29 cellular contexts compared by ENCODE assay signal in the genomic region with DNA sequence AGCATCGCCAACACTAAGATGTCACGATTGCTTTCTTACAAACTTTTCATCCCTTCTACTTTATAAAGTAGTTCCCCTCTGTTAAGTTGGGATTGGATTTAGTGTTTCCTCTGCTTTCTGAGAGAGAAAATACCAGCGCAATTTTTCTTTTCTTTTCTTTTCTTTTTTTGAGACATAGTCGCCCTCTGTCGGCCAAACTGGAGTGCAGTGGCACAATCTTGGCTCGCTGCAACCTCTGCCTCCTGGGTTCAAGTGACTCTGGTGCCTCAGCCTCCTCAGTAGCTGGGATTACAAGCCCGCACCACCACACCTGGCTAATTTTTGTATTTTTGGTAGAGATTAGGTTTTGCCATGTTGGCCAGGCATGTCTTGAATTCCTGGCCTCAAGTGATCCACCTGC. TPM values are rescaled to one million over a fixed set of nuclear protein-coding genes. Genes with fewer than 3 reads are reported as not detected.
DNase-seq lines count a peak whose midpoint lies in the region; ATAC-seq and TF ChIP-seq lines count a peak whose summit lies in the region.
"Had no signal": no experiment of that assay in that cellular context is flagged by ENCODE, and none has a peak within 500 bp of the region (broad histone marks: within the 10 kb centered on the region; RNA-seq: fewer than 3 reads in every experiment).

No MANE protein-coding gene starts in this region.

- H3K79me2 ChIP-seq in mesendoderm (ENCODE audit: control insufficient read depth, insufficient read depth, low read length), result peaks cover 43% of the 10 kb centered on the region

- in situ Hi-C loops in KBM-7 (cut with MboI; ENCODE audit: low pct_unique_long_range_greater_than_20kb, low sequenced_read_pairs), result loop anchor here (25.0 kb wide), 1 partner anchor 791 kb away; no protein-coding TSS in a partner anchor

- H3K4ac ChIP-seq in mesendoderm (ENCODE audit: low read depth, low read length) (no peak overlapping the region), neuronal stem cell (ENCODE audit: low read length) (no peak overlapping the region)

- no peak overlapping the region for H4K5ac ChIP-seq in mesendoderm (ENCODE audit: low read length)

- H3K79me1 ChIP-seq in mesendoderm (ENCODE audit: low read length) (peaks cover 5% of the 10 kb centered on the region), neuronal stem cell (ENCODE audit: low read depth, low read length) (peaks cover 3% of the 10 kb centered on the region)

- H3K23ac ChIP-seq in mesendoderm (ENCODE audit: low read length), result no peak overlapping the region
- H3K23ac ChIP-seq in neuronal stem cell (ENCODE audit: low read depth, low read length, poor library complexity), result no peak overlapping the region

- intact Hi-C loops in colonic mucosa (cut with DNase I), result no loop called here

- no peak for ATAC-seq in HG03097 (IDR thresholded peaks at IDR 0.05; ENCODE audit: low FRiP score, unreplicated experiment)
- ATAC-seq: activated CD4-positive, alpha-beta T cell treated with anti-CD3 and anti-CD28 coated beads for 36 hours; activated CD8-positive, alpha-beta T cell treated with anti-CD3 and anti-CD28 coated beads, Interleukin-2, amount 10 ng/mL, durations not matched to agents 7 days and 5 days; natural killer cell; pancreas had no signal

- DNase-seq in KBM-7 (peak; percentile 41), mesendoderm (peak; percentile 14), neuronal stem cell (ENCODE audit: low spot score) (no peak), ureter (ENCODE audit: low spot score) (no peak), colonic mucosa (no peak)
- DNase-seq: ACHN; activated CD4-positive, alpha-beta T cell treated with anti-CD3 and anti-CD28 coated beads for 36 hours; activated CD8-positive, alpha-beta T cell treated with anti-CD3 and anti-CD28 coated beads, Interleukin-2, amount 10 ng/mL, durations not matched to agents 7 days and 5 days; activated effector memory CD4-positive, alpha-beta T cell treated with anti-CD3 and anti-CD28 coated beads, Interleukin-2, amount 50 U/mL, for 16 hours; activated naive CD8-positive, alpha-beta T cell treated with anti-CD3 and anti-CD28 coated beads, Interleukin-2, amount 10 ng/mL, durations not matched to agents 7 days and 5 days; BE2C; cortex of kidney; DMS53; GF-D8; left ventricle myocardium inferior; natural killer cell; NCI-H1105 treated with DMSO at 0.1 percent for 48 hours; NCI-H2029; NCI-H69; pancreas; stimulated activated CD4-positive, alpha-beta T cell treated with anti-CD3 and anti-CD28 coated beads, Interleukin-2, amount 100 ng/mL, for 24 hours; T-helper 2 cell had no signal

- no peak overlapping the region for H3K4me2 ChIP-seq in mesendoderm (ENCODE audit: low read length)
- H3K4me2 ChIP-seq in neuronal stem cell (ENCODE audit: insufficient read depth, low read length, poor library complexity, severe bottlenecking), result no peak overlapping the region

- H2BK5ac ChIP-seq in mesendoderm (ENCODE audit: low read length) (no peak overlapping the region), neuronal stem cell (ENCODE audit: low read length) (no peak overlapping the region)

- H2AK5ac ChIP-seq in mesendoderm (ENCODE audit: low read length) (no peak overlapping the region), neuronal stem cell (ENCODE audit: low read depth, low read length) (no peak overlapping the region)

- H3K56ac ChIP-seq in mesendoderm (ENCODE audit: low read length), result no peak overlapping the region

- no peak overlapping the region for H4K91ac ChIP-seq in neuronal stem cell (ENCODE audit: low read depth, low read length, poor library complexity)

- H4K8ac ChIP-seq in mesendoderm (ENCODE audit: low read depth, low read length) (no peak overlapping the region), neuronal stem cell (ENCODE audit: low read depth, low read length) (no peak overlapping the region)

- TF ChIP-seq CTCF in C4-2B (conservative IDR thresholded peaks at IDR 0.05) (peak; percentile 24), WI38 (IDR thresholded peaks at IDR 0.05; ENCODE audit: low read depth, low read length) (0 out of 2 replicates have a peak, but pooled peaks have one; percentile 15), colonic mucosa (IDR thresholded peaks at IDR 0.05) (no peak)

- H2BK12ac ChIP-seq in neuronal stem cell (ENCODE audit: low read length), result no peak overlapping the region

- H3K18ac ChIP-seq in mesendoderm (ENCODE audit: low read length) (no peak overlapping the region), neuronal stem cell (ENCODE audit: low read length) (no peak overlapping the region)

- H3K27me3 ChIP-seq in mesendoderm (ENCODE audit: insufficient read depth, low read length, poor library complexity) (no peaks in the 10 kb centered on the region), neuronal stem cell (ENCODE audit: control insufficient read depth in 3 of 3, insufficient read depth in 3 of 3, low read depth in 1 of 3, low read length in 3 of 3) (no peaks in the 10 kb centered on the region), colonic mucosa (no peaks in the 10 kb centered on the region)
- H3K27me3 ChIP-seq: ascending aorta, BE2C, cardiac muscle cell, pancreas, tibial nerve had no signal

- no peak overlapping the region for H2AFZ ChIP-seq in neuronal stem cell (ENCODE audit: low read length)

- no CpG with 5 or more reads among the region's 7 CpGs for WGBS in mesendoderm (ENCODE audit: extremely low coverage, insufficient coverage, low lambda C conversion rate)
- WGBS in neuronal stem cell (ENCODE audit: extremely low coverage in 2 of 2, insufficient read length in 2 of 2, insufficient replicate concordance in 1 of 2), 2 donors, result no CpG with 5 or more reads among the region's 7 CpGs

- H3K36me3 ChIP-seq in mesendoderm (ENCODE audit: control insufficient read depth, insufficient read depth, low read length) (no peaks in the 10 kb centered on the region), neuronal stem cell (replicated peaks in 1 of 2; ENCODE audit: control insufficient read depth in 2 of 2, insufficient read depth in 2 of 2, low read length in 2 of 2) (no peaks in the 10 kb centered on the region), colonic mucosa (no peaks in the 10 kb centered on the region)
- H3K36me3 ChIP-seq: ascending aorta, BE2C, cardiac muscle cell, left ventricle myocardium inferior, pancreas had no signal

- no peak overlapping the region for H3K14ac ChIP-seq in neuronal stem cell (ENCODE audit: low read length)

- H3K27ac ChIP-seq in C4-2B (no peak overlapping the region), mesendoderm (ENCODE audit: low read depth, low read length) (no peak overlapping the region), neuronal stem cell (replicated peaks; ENCODE audit: low read length) (no peak overlapping the region), colonic mucosa (no peak overlapping the region)
- H3K27ac ChIP-seq: ascending aorta, cardiac muscle cell, left ventricle myocardium inferior, pancreas, SK-N-MC, tibial nerve had no signal

- H3K4me1 ChIP-seq in mesendoderm (ENCODE audit: control insufficient read depth, low read depth, low read length), result no peaks in the 10 kb centered on the region
- H3K4me1 ChIP-seq in neuronal stem cell (ENCODE audit: control insufficient read depth in 2 of 2, insufficient read depth in 1 of 2, low read depth in 1 of 2, low read length in 2 of 2), result no peaks in the 10 kb centered on the region
- no peaks in the 10 kb centered on the region for H3K4me1 ChIP-seq in colonic mucosa
- H3K4me1 ChIP-seq: ascending aorta, BE2C had no signal

- no peak overlapping the region for H3K4me3 ChIP-seq in WI38 (ENCODE audit: low read depth, low read length)
- no peak overlapping the region for H3K4me3 ChIP-seq in mesendoderm (ENCODE audit: low read length)
- no peak overlapping the region for H3K4me3 ChIP-seq in neuronal stem cell (ENCODE audit: low read length in 2 of 2)
- no peak overlapping the region for H3K4me3 ChIP-seq in colonic mucosa
- H3K4me3 ChIP-seq: ascending aorta, cardiac muscle cell, left ventricle myocardium inferior, pancreas, SK-N-MC, tibial nerve had no signal

- H2BK120ac ChIP-seq in mesendoderm (ENCODE audit: low read depth, low read length) (no peak overlapping the region), neuronal stem cell (ENCODE audit: low read depth, low read length) (no peak overlapping the region)

- H2BK15ac ChIP-seq in mesendoderm (replicated peaks; ENCODE audit: low read depth), result no peak overlapping the region
- H2BK15ac ChIP-seq in neuronal stem cell (ENCODE audit: low read length), result no peak overlapping the region

- no peak overlapping the region for H3K9ac ChIP-seq in mesendoderm (ENCODE audit: low read length)
- no peak overlapping the region for H3K9ac ChIP-seq in neuronal stem cell (ENCODE audit: low read depth, low read length, poor library complexity)
- H3K9ac ChIP-seq in colonic mucosa (ENCODE audit: low read depth in 2 of 2, low read length in 2 of 2), result no peak overlapping the region

- H3K9me3 ChIP-seq in neuronal stem cell (replicated peaks in 1 of 2; ENCODE audit: control insufficient read depth in 2 of 2, insufficient read depth in 1 of 2, low read depth in 1 of 2, low read length in 2 of 2), result peaks cover 0 to 8% of the 10 kb centered on the region in 2 donors
- H3K9me3 ChIP-seq in colonic mucosa, result no peaks in the 10 kb centered on the region
- H3K9me3 ChIP-seq: ascending aorta, BE2C, left ventricle myocardium inferior, pancreas, tibial nerve had no signal

RNA-seq across cellular contexts. Expression of a gene that starts 9.0 kb away (rescaled TPM):
- 15.0 TPM for polyA plus RNA-seq in mesendoderm (2013, experiment 1 of 2)
- polyA plus RNA-seq in mesendoderm (2013, experiment 2 of 2), result 11.9 TPM
- 7.7 TPM for polyA plus RNA-seq in neuronal stem cell (2013, experiment 1 of 2)
- 8.1 TPM for polyA plus RNA-seq in neuronal stem cell (2013, experiment 2 of 2)
- total RNA-seq in ureter, result 106 TPM
- total RNA-seq in colonic mucosa, result 10 to 100 TPM; 38.9 to 56.9 TPM

RNA-seq across cellular contexts. Expression of a gene that starts 9.2 kb away (rescaled TPM):
- 11.9 TPM for polyA plus RNA-seq in mesendoderm (2013, experiment 1 of 2)
- polyA plus RNA-seq in mesendoderm (2013, experiment 2 of 2), result 11.9 TPM
- 9.3 TPM for polyA plus RNA-seq in neuronal stem cell (2013, experiment 1 of 2)
- polyA plus RNA-seq in neuronal stem cell (2013, experiment 2 of 2), result 10.0 TPM
- 55.7 TPM for total RNA-seq in ureter
- total RNA-seq in colonic mucosa, result 10 to 100 TPM; 30.1 to 37.9 TPM

Comparison
In these comparisons a context has a peak if more than half of its experiments do, and no peak if none do; other contexts are left out.
1. DNase-seq: peak in KBM-7 (single experiment) and mesendoderm (single experiment); none in neuronal stem cell (single experiment), ureter (single experiment) and colonic mucosa (single experiment).